ENCODE assay signal across 9 cellular contexts in genomic region chr4:24988776-24989175, GRCh38. TPM values are rescaled to one million over a fixed set of nuclear protein-coding genes. Genes with fewer than 3 reads are reported as not detected.
DNase-seq lines count a peak whose midpoint lies in the region; TF ChIP-seq lines count a peak whose summit lies in the region.
"Had no signal": no experiment of that assay in that cellular context is flagged by ENCODE, and none has a peak within 500 bp of the region (broad histone marks: within the 10 kb centered on the region; RNA-seq: fewer than 3 reads in every experiment).

No MANE protein-coding gene starts in this region.

- no peaks in the 10 kb centered on the region for H3K4me1 Mint-ChIP-seq in MCF 10A (ENCODE audit: insufficient read depth, unreplicated experiment)
- no peaks in the 10 kb centered on the region for H3K4me1 Mint-ChIP-seq in type B pancreatic cell (ENCODE audit: unreplicated experiment)

- H3K27me3 Mint-ChIP-seq in MCF 10A (ENCODE audit: insufficient read depth, unreplicated experiment) (no peaks in the 10 kb centered on the region), type B pancreatic cell (no peaks in the 10 kb centered on the region)

- no peaks in the 10 kb centered on the region for H3K27me3 ChIP-seq in breast epithelium

- H3K4me3 ChIP-seq in breast epithelium, result no peak overlapping the region

- TF ChIP-seq CTCF in MCF 10A (IDR thresholded peaks at IDR 0.05; ENCODE audit: unreplicated experiment) (peak; percentile 26), breast epithelium (IDR thresholded peaks at IDR 0.05) (no peak), RWPE1 (conservative IDR thresholded peaks at IDR 0.05; ENCODE audit: low read depth) (no peak), type B pancreatic cell (conservative IDR thresholded peaks at IDR 0.05) (peak; percentile 57)

- no peak for TF ChIP-seq POLR2A in breast epithelium (IDR thresholded peaks at IDR 0.05)

- H3K4me3 Mint-ChIP-seq in MCF 10A (ENCODE audit: unreplicated experiment) (no peak overlapping the region), type B pancreatic cell (no peak overlapping the region)

- no peaks in the 10 kb centered on the region for H3K9me3 Mint-ChIP-seq in MCF 10A (ENCODE audit: unreplicated experiment)
- no peaks in the 10 kb centered on the region for H3K9me3 Mint-ChIP-seq in type B pancreatic cell

- no TSS peak for BruUV-seq in MCF 10A (replicated peaks; lab: Mats Ljungman, UMichigan)

- H3K27ac ChIP-seq in breast epithelium (no peak overlapping the region), RWPE1 (no peak overlapping the region)
- H3K27ac ChIP-seq: epithelial cell of prostate had no signal

- peaks cover 0 to 5% of the 10 kb centered on the region in 2 donors for H3K9me3 ChIP-seq in breast epithelium

- no peaks in the 10 kb centered on the region for H3K36me3 Mint-ChIP-seq in MCF 10A (ENCODE audit: insufficient read depth, unreplicated experiment)
- no peaks in the 10 kb centered on the region for H3K36me3 Mint-ChIP-seq in type B pancreatic cell

- peak; percentile 59 for DNase-seq in MCF 10A (ENCODE audit: unreplicated experiment)
- no peak for DNase-seq in breast epithelium (ENCODE audit: low spot score in 2 of 2)
- DNase-seq in RWPE1 (ENCODE audit: low spot score), result peak; percentile 32
- DNase-seq in glomerular endothelial cell (ENCODE audit: extremely low read depth, low read depth, low spot score), result peak; percentile 58
- no peak for DNase-seq in type B pancreatic cell (ENCODE audit: extremely low spot score, unreplicated experiment)
- DNase-seq in posterior vena cava (ENCODE audit: low spot score), result no peak
- no peak for DNase-seq in central memory CD4-positive, alpha-beta T cell
- no peak for DNase-seq in cerebellar cortex (ENCODE audit: low spot score)

- POLR2A ChIA-PET in MCF 10A (lab: Yijun Ruan, JAX) (no interaction called here), RWPE1 (lab: Yijun Ruan, JAX; ENCODE audit: low non-redundant PET) (no interaction called here)

- CTCF ChIA-PET in MCF 10A (lab: Yijun Ruan, JAX), result interaction anchor here (1.2 kb wide), 1 partner anchor 164 kb away, joined by 3 read pairs; no protein-coding TSS in a partner anchor
- CTCF ChIA-PET in RWPE1 (lab: Yijun Ruan, JAX), result interaction anchor here (0.7 to 1.2 kb wide), 2 partner anchors 500 to 1853 kb away, joined by 4 read pairs; no protein-coding TSS in a partner anchor

- intact Hi-C loops in MCF 10A (cut with micrococcal nuclease) (loop anchor here (2.0 kb wide), 1 partner anchor 500 kb away; no protein-coding TSS in a partner anchor), breast epithelium (cut with DNase I; ENCODE audit: low total_unique reads) (no loop called here), posterior vena cava (cut with DNase I) (no loop called here)

- H3K27ac Mint-ChIP-seq in MCF 10A (ENCODE audit: low read depth, unreplicated experiment) (no peak overlapping the region), type B pancreatic cell (no peak overlapping the region)

- no peaks in the 10 kb centered on the region for H3K36me3 ChIP-seq in breast epithelium

- H3K4me1 ChIP-seq in breast epithelium, result no peaks in the 10 kb centered on the region

RNA-seq across cellular contexts. Expression of gene LGI2, which starts 42.0 kb away (rescaled TPM):
- total RNA-seq in MCF 10A (2022), result 0.20 TPM in 1 of 2 replicates, not detected in the other
- total RNA-seq in breast epithelium, result 1 to 10 TPM in 2 of 3 donors, under 1 TPM in 1; 0.33 to 2.2 (median 1.2) TPM
- total RNA-seq in glomerular endothelial cell, result 0.05 TPM in 1 of 2 replicates, not detected in the other
- 1.1 and 5.4 TPM in 2 replicates for total RNA-seq in type B pancreatic cell (ENCODE audit: low replicate concordance)
- 10 to 100 TPM; 26.9 to 52.3 TPM for total RNA-seq in posterior vena cava

Comparison
In these comparisons a context has a peak if more than half of its experiments do, and no peak if none do; other contexts are left out.
1. DNase-seq: peak in MCF 10A (single experiment), RWPE1 (single experiment) and glomerular endothelial cell (single experiment); none in breast epithelium (0 of 2), type B pancreatic cell (single experiment), posterior vena cava (single experiment), central memory CD4-positive, alpha-beta T cell (single experiment) and cerebellar cortex (single experiment).
2. CTCF ChIP-seq: peak in MCF 10A (single experiment) and type B pancreatic cell (single experiment); none in breast epithelium (0 of 3) and RWPE1 (single experiment).